Comparison of ENCODE assay signal across 22 cellular contexts in genomic region chr2:204505946-204506345, GRCh38. TPM values are rescaled to one million over a fixed set of nuclear protein-coding genes. Genes with fewer than 3 reads are reported as not detected.
DNase-seq lines count a peak whose midpoint lies in the region; ATAC-seq and TF ChIP-seq lines count a peak whose summit lies in the region.
"Had no signal": no experiment of that assay in that cellular context is flagged by ENCODE, and none has a peak within 500 bp of the region (broad histone marks: within the 10 kb centered on the region; RNA-seq: fewer than 3 reads in every experiment).

No MANE protein-coding gene starts in this region.

- H3K9me3 Mint-ChIP-seq in activated CD4-positive, alpha-beta memory T cell treated with anti-CD3 and anti-CD28 coated beads, Interleukin-2, amount 10 ng/mL, durations not matched to agents 7 days and 5 days: no peaks in the 10 kb centered on the region
- H3K9me3 Mint-ChIP-seq: activated naive CD8-positive, alpha-beta T cell treated with anti-CD3 and anti-CD28 coated beads, Interleukin-2, amount 10 ng/mL, durations not matched to agents 7 days and 5 days; CD8-positive, alpha-beta memory T cell had no signal

- CTCF ChIA-PET in activated CD4-positive, alpha-beta memory T cell treated with anti-CD3 and anti-CD28 coated beads, Interleukin-2, amount 10 ng/mL, durations not matched to agents 7 days and 5 days (lab: Charles Lee): no interaction called here

- DNase-seq in GM04504 (ENCODE audit: low read depth) (peak; percentile 56), SJSA1 (ENCODE audit: low read depth in 1 of 2, low spot score in 2 of 2) (peak in 1 of 2 experiments; percentile 51), fibroblast of pulmonary artery (ENCODE audit: low read depth) (peak; percentile 55), NCI-H1417 (lab: John Stamatoyannopoulos, UW) (no peak)
- DNase-seq in activated CD4-positive, alpha-beta memory T cell treated with anti-CD3 and anti-CD28 coated beads, Interleukin-2, amount 10 ng/mL, durations not matched to agents 7 days and 5 days: no peak
- DNase-seq: activated CD4-positive, alpha-beta T cell treated with anti-CD3 and anti-CD28 coated beads, Interleukin-2, amount 50 U/mL, for 4 hours; activated naive CD8-positive, alpha-beta T cell treated with anti-CD3 and anti-CD28 coated beads, Interleukin-2, amount 10 ng/mL, durations not matched to agents 7 days and 5 days; activated T-cell treated with anti-CD3 and anti-CD28 coated beads, Interleukin-2, amount 50 U/mL, for 48 hours; CD8-positive, alpha-beta memory T cell; cerebellar nuclear complex; heart right ventricle; kidney; midbrain; NCI-H187 treated with DMSO at 0.1 percent for 48 hours; NCI-H526; sigmoid colon; stimulated activated CD4-positive, alpha-beta T cell treated with anti-CD3 and anti-CD28 coated beads, Interleukin-4, amount 100 ng/mL, for 4 hours had no signal

- H3K9me3 ChIP-seq in SJSA1 (replicated peaks): no peaks in the 10 kb centered on the region
- H3K9me3 ChIP-seq: heart right ventricle, neutrophil, sigmoid colon, thoracic aorta had no signal

- ATAC-seq in HG02970 (IDR thresholded peaks at IDR 0.05; ENCODE audit: low FRiP score, unreplicated experiment) (no peak), HG03139 (IDR thresholded peaks at IDR 0.05; ENCODE audit: unreplicated experiment) (no peak)
- ATAC-seq: heart right ventricle had no signal

- H3K27ac Mint-ChIP-seq in activated CD4-positive, alpha-beta memory T cell treated with anti-CD3 and anti-CD28 coated beads, Interleukin-2, amount 10 ng/mL, durations not matched to agents 7 days and 5 days: no peak overlapping the region
- H3K27ac Mint-ChIP-seq: activated naive CD8-positive, alpha-beta T cell treated with anti-CD3 and anti-CD28 coated beads, Interleukin-2, amount 10 ng/mL, durations not matched to agents 7 days and 5 days; CD8-positive, alpha-beta memory T cell had no signal

- H3K4me1 ChIP-seq in SJSA1 (replicated peaks): peaks cover 15% of the 10 kb centered on the region
- H3K4me1 ChIP-seq: heart right ventricle had no signal

- no peaks in the 10 kb centered on the region for H3K36me3 ChIP-seq in SJSA1
- H3K36me3 ChIP-seq: heart right ventricle, neutrophil, sigmoid colon, thoracic aorta had no signal

- H3K4me3 ChIP-seq in SJSA1 (no peak overlapping the region), fibroblast of pulmonary artery (replicated peaks; ENCODE audit: low read depth, low read length) (no peak overlapping the region)
- H3K4me3 ChIP-seq: heart right ventricle, sigmoid colon, thoracic aorta had no signal

- POLR2A ChIA-PET in activated CD4-positive, alpha-beta memory T cell treated with anti-CD3 and anti-CD28 coated beads, Interleukin-2, amount 10 ng/mL, durations not matched to agents 7 days and 5 days (lab: Charles Lee): no interaction called here

- TF ChIP-seq CTCF in fibroblast of pulmonary artery (IDR thresholded peaks at IDR 0.05; ENCODE audit: low read length, missing control alignments): no peak

- H3K4me1 Mint-ChIP-seq in activated CD4-positive, alpha-beta memory T cell treated with anti-CD3 and anti-CD28 coated beads, Interleukin-2, amount 10 ng/mL, durations not matched to agents 7 days and 5 days: no peaks in the 10 kb centered on the region
- H3K4me1 Mint-ChIP-seq: activated naive CD8-positive, alpha-beta T cell treated with anti-CD3 and anti-CD28 coated beads, Interleukin-2, amount 10 ng/mL, durations not matched to agents 7 days and 5 days; CD8-positive, alpha-beta memory T cell had no signal

- H3K27me3 ChIP-seq in SJSA1 (replicated peaks): no peaks in the 10 kb centered on the region
- H3K27me3 ChIP-seq: heart right ventricle, neutrophil, sigmoid colon had no signal

- H3K27ac ChIP-seq in SJSA1: peak overlapping the region; percentile 42
- H3K27ac ChIP-seq: heart right ventricle, neutrophil, sigmoid colon, thoracic aorta had no signal

- no peaks in the 10 kb centered on the region for H3K27me3 Mint-ChIP-seq in activated CD4-positive, alpha-beta memory T cell treated with anti-CD3 and anti-CD28 coated beads, Interleukin-2, amount 10 ng/mL, durations not matched to agents 7 days and 5 days

- H3K4me3 Mint-ChIP-seq in activated CD4-positive, alpha-beta memory T cell treated with anti-CD3 and anti-CD28 coated beads, Interleukin-2, amount 10 ng/mL, durations not matched to agents 7 days and 5 days: no peak overlapping the region
- H3K4me3 Mint-ChIP-seq: activated naive CD8-positive, alpha-beta T cell treated with anti-CD3 and anti-CD28 coated beads, Interleukin-2, amount 10 ng/mL, durations not matched to agents 7 days and 5 days; CD8-positive, alpha-beta memory T cell had no signal

- H3K36me3 Mint-ChIP-seq in activated CD4-positive, alpha-beta memory T cell treated with anti-CD3 and anti-CD28 coated beads, Interleukin-2, amount 10 ng/mL, durations not matched to agents 7 days and 5 days (ENCODE audit: low read depth): no peaks in the 10 kb centered on the region
- H3K36me3 Mint-ChIP-seq: activated naive CD8-positive, alpha-beta T cell treated with anti-CD3 and anti-CD28 coated beads, Interleukin-2, amount 10 ng/mL, durations not matched to agents 7 days and 5 days; CD8-positive, alpha-beta memory T cell had no signal

RNA-seq across cellular contexts. Expression of gene PARD3B, which starts 39.3 kb away (rescaled TPM):
- 8.3 and 10.6 TPM in 2 replicates for total RNA-seq in SJSA1 (2014; rRNA removed; shearing (Covaris generic))
- under 1 TPM; 0.23 to 0.53 TPM for total RNA-seq in activated CD4-positive, alpha-beta memory T cell treated with anti-CD3 and anti-CD28 coated beads, Interleukin-2, amount 10 ng/mL, durations not matched to agents 7 days and 5 days
- total RNA-seq: OCI-LY7 had no signal

Comparison
In these comparisons a context has a peak if more than half of its experiments do, and no peak if none do; other contexts are left out.
1. DNase-seq: peak in GM04504 (single experiment) and fibroblast of pulmonary artery (single experiment); none in activated CD4-positive, alpha-beta memory T cell treated with anti-CD3 and anti-CD28 coated beads, Interleukin-2, amount 10 ng/mL, durations not matched to agents 7 days and 5 days (single experiment) and NCI-H1417 (0 of 3).